26 cellular contexts compared by ENCODE assay signal in genomic region chr14:58738876-58739275, GRCh38.
DNase-seq lines count a peak whose midpoint lies in the region; ATAC-seq and TF ChIP-seq lines count a peak whose summit lies in the region.
"Had no signal": no experiment of that assay in that cellular context is flagged by ENCODE, and none has a peak within 500 bp of the region (broad histone marks: within the 10 kb centered on the region; RNA-seq: fewer than 3 reads in every experiment).

No MANE protein-coding gene starts in this region.

- in situ Hi-C loops in brain microvascular endothelial cell (cut with HindIII; ENCODE audit: low pct_ligation_motif_present, low sequenced_read_pairs): no loop called here

- no peaks in the 10 kb centered on the region for H3K27me3 ChIP-seq in brain microvascular endothelial cell (replicated peaks)
- no peaks in the 10 kb centered on the region for H3K27me3 ChIP-seq in H7 (ENCODE audit: control insufficient read depth, insufficient read depth, low read length)
- H3K27me3 ChIP-seq: breast epithelium, gastroesophageal sphincter, hepatocyte, neutrophil, stomach, thyroid gland had no signal

- no peak overlapping the region for H3K4me3 ChIP-seq in AG10803 (ENCODE audit: low read length)
- no peak overlapping the region for H3K4me3 ChIP-seq in brain microvascular endothelial cell (ENCODE audit: low read depth, low read length)
- H3K4me3 ChIP-seq in H7 (ENCODE audit: insufficient read depth, low read depth, low read length): no peak overlapping the region
- H3K4me3 ChIP-seq: breast epithelium, gastroesophageal sphincter, GM12878, hepatocyte, prostate gland, stomach, thyroid gland had no signal

- H3K9me3 Mint-ChIP-seq in nephron progenitor cell: no peaks in the 10 kb centered on the region
- H3K9me3 Mint-ChIP-seq: activated CD4-positive, alpha-beta memory T cell treated with anti-CD3 and anti-CD28 coated beads, Interleukin-2, amount 10 ng/mL, durations not matched to agents 7 days and 5 days; activated T-helper 17 cell treated with anti-CD3 and anti-CD28 coated beads, Interleukin-2, amount 50 U/mL, for 72 hours had no signal

- no peak overlapping the region for H3K4me3 Mint-ChIP-seq in nephron progenitor cell
- H3K4me3 Mint-ChIP-seq: activated CD4-positive, alpha-beta memory T cell treated with anti-CD3 and anti-CD28 coated beads, Interleukin-2, amount 10 ng/mL, durations not matched to agents 7 days and 5 days; activated T-helper 17 cell treated with anti-CD3 and anti-CD28 coated beads, Interleukin-2, amount 50 U/mL, for 72 hours; CD14-positive monocyte; T-helper 17 cell had no signal

- peak overlapping the region; percentile 50 for H3K27ac Mint-ChIP-seq in nephron progenitor cell
- H3K27ac Mint-ChIP-seq: activated CD4-positive, alpha-beta memory T cell treated with anti-CD3 and anti-CD28 coated beads, Interleukin-2, amount 10 ng/mL, durations not matched to agents 7 days and 5 days; activated T-helper 17 cell treated with anti-CD3 and anti-CD28 coated beads, Interleukin-2, amount 50 U/mL, for 72 hours; T-helper 17 cell had no signal

- DNase-seq in AG10803 (ENCODE audit: low read depth) (peak; percentile 61), HCEC 1CT (peak; percentile 41), brain microvascular endothelial cell (no peak), nephron progenitor cell (no peak), H7 (no peak), DMS153 (lab: John Stamatoyannopoulos, UW) (no peak)
- DNase-seq: activated CD4-positive, alpha-beta memory T cell treated with anti-CD3 and anti-CD28 coated beads, Interleukin-2, amount 10 ng/mL, durations not matched to agents 7 days and 5 days; activated CD4-positive, alpha-beta T cell treated with anti-CD3 and anti-CD28 coated beads for 1 hour; activated CD8-positive, alpha-beta memory T cell treated with anti-CD3 and anti-CD28 coated beads, Interleukin-2, amount 50 U/mL, for 48 hours; activated naive CD4-positive, alpha-beta T cell treated with anti-CD3 and anti-CD28 coated beads, Interleukin-2, amount 50 U/mL, for 16 hours; DND-41; KBM-7; NCI-H774; stomach; T-helper 17 cell; thyroid gland had no signal

- peaks cover 80% of the 10 kb centered on the region for H3K4me1 Mint-ChIP-seq in nephron progenitor cell
- H3K4me1 Mint-ChIP-seq: activated T-helper 17 cell treated with anti-CD3 and anti-CD28 coated beads, Interleukin-2, amount 50 U/mL, for 72 hours; T-helper 17 cell had no signal

- peak overlapping the region; percentile 39 for H3K27ac ChIP-seq in brain microvascular endothelial cell
- H3K27ac ChIP-seq: gastroesophageal sphincter, neutrophil, prostate gland, stomach, thyroid gland had no signal

- no peaks in the 10 kb centered on the region for H3K36me3 ChIP-seq in brain microvascular endothelial cell (replicated peaks)
- no peaks in the 10 kb centered on the region for H3K36me3 ChIP-seq in H7 (replicated peaks; ENCODE audit: control insufficient read depth, insufficient read depth, low read length)
- H3K36me3 ChIP-seq: breast epithelium, gastroesophageal sphincter, neutrophil, prostate gland, stomach, thyroid gland had no signal

- TF ChIP-seq CTCF in AG10803 (conservative IDR thresholded peaks at IDR 0.05; ENCODE audit: low read length) (no peak), brain microvascular endothelial cell (IDR thresholded peaks at IDR 0.05; ENCODE audit: low read depth, low read length, missing control alignments) (no peak), nephron progenitor cell (IDR thresholded peaks at IDR 0.05) (no peak)

- H3K27me3 Mint-ChIP-seq in nephron progenitor cell (ENCODE audit: low read depth, poor library complexity): no peaks in the 10 kb centered on the region

- ATAC-seq in GM21367 (IDR thresholded peaks at IDR 0.05; ENCODE audit: unreplicated experiment): no peak
- ATAC-seq: gastroesophageal sphincter, sciatic nerve, T-helper 17 cell had no signal

- no peaks in the 10 kb centered on the region for H3K36me3 Mint-ChIP-seq in nephron progenitor cell (ENCODE audit: low read depth)
- H3K36me3 Mint-ChIP-seq: CD14-positive monocyte had no signal

Comparison
In these comparisons a context has a peak if more than half of its experiments do, and no peak if none do; other contexts are left out.
1. DNase-seq: peak in AG10803 (single experiment) and HCEC 1CT (single experiment); none in brain microvascular endothelial cell (single experiment), nephron progenitor cell (single experiment), H7 (single experiment) and DMS153 (single experiment).